In the genomic region with DNA sequence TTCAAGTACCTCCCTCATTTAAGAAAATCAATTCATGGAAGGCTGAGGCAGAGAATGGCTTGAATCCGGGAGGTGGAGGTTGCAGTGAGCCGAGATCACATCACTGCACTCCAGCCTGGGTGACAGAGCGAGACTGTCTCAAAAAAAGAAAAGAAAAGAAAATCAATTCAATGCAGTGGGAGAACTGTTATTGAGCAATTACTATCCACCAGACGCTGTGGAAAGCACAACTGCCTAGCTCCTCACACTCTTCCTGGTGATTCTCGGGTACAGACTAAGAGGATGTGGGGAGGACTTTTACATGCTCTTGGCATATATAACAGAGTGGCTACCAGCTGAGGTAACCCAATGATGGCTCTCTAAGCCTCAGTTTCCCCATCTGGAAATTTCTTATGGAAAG, we compare ENCODE assay signal across 9 cellular contexts. TPM values are rescaled to one million over a fixed set of nuclear protein-coding genes. Genes with fewer than 3 reads are reported as not detected.
DNase-seq lines count a peak whose midpoint lies in the region; ATAC-seq, FAIRE-seq and TF ChIP-seq lines count a peak whose summit lies in the region.
"Had no signal": no experiment of that assay in that cellular context is flagged by ENCODE, and none has a peak within 500 bp of the region (broad histone marks: within the 10 kb centered on the region; RNA-seq: fewer than 3 reads in every experiment).

No MANE protein-coding gene starts in this region.

- H3K36me3 ChIP-seq in BLaER1 = peaks cover 11% of the 10 kb centered on the region; the same call in 1 of the 2 replicates

- peak overlapping the region; percentile 85 for H3K4me2 ChIP-seq in BLaER1

- peaks cover 48% of the 10 kb centered on the region for H3K4me1 Mint-ChIP-seq in activated naive CD8-positive, alpha-beta T cell treated with anti-CD3 and anti-CD28 coated beads, Interleukin-2, amount 50 U/mL, for 24 hours
- peaks cover 43 to 61% of the 10 kb centered on the region in 2 donors for H3K4me1 Mint-ChIP-seq in natural killer cell

- no peaks in the 10 kb centered on the region for H3K27me3 ChIP-seq in BLaER1

- peaks cover 21% of the 10 kb centered on the region for H4K20me1 ChIP-seq in BLaER1

- peaks cover 24% of the 10 kb centered on the region for H3K36me3 Mint-ChIP-seq in activated naive CD8-positive, alpha-beta T cell treated with anti-CD3 and anti-CD28 coated beads, Interleukin-2, amount 50 U/mL, for 24 hours (ENCODE audit: low read depth)
- peaks cover 15% of the 10 kb centered on the region for H3K36me3 Mint-ChIP-seq in natural killer cell

- H3K4me3 Mint-ChIP-seq in activated naive CD8-positive, alpha-beta T cell treated with anti-CD3 and anti-CD28 coated beads, Interleukin-2, amount 50 U/mL, for 24 hours = peak overlapping the region; percentile 92
- H3K4me3 Mint-ChIP-seq in natural killer cell = peak overlapping the region; percentile 79
- H3K4me3 Mint-ChIP-seq: mesothelial cell of epicardium had no signal

- peak; percentile 68 for FAIRE-seq in GM19239 (lab: Jason Lieb, UNC)

- H3K27me3 Mint-ChIP-seq in activated naive CD8-positive, alpha-beta T cell treated with anti-CD3 and anti-CD28 coated beads, Interleukin-2, amount 50 U/mL, for 24 hours = no peaks in the 10 kb centered on the region
- H3K27me3 Mint-ChIP-seq in natural killer cell (ENCODE audit: low read depth in 2 of 2) = peaks cover 0 to 6% of the 10 kb centered on the region in 2 donors

- H3K4me3 ChIP-seq in BLaER1 = peak overlapping the region; percentile 84

- peak overlapping the region; percentile 98 for H3K27ac Mint-ChIP-seq in activated naive CD8-positive, alpha-beta T cell treated with anti-CD3 and anti-CD28 coated beads, Interleukin-2, amount 50 U/mL, for 24 hours
- H3K27ac Mint-ChIP-seq in natural killer cell = peak overlapping the region; percentile 94 to 97
- H3K27ac Mint-ChIP-seq: mesothelial cell of epicardium had no signal

- no peak for ATAC-seq in activated naive CD8-positive, alpha-beta T cell treated with anti-CD3 and anti-CD28 coated beads, Interleukin-2, amount 50 U/mL, for 24 hours
- ATAC-seq in natural killer cell = no peak
- no peak for ATAC-seq in left lobe of liver
- ATAC-seq in GM19452 (IDR thresholded peaks at IDR 0.05; ENCODE audit: unreplicated experiment) = no peak
- no peak for ATAC-seq in GM21786 (IDR thresholded peaks at IDR 0.05; ENCODE audit: unreplicated experiment)

- peak overlapping the region; percentile 72 for H3K9ac ChIP-seq in BLaER1

- intact Hi-C loops in natural killer cell (cut with micrococcal nuclease) = no loop called here

- TF ChIP-seq CTCF in natural killer cell (IDR thresholded peaks at IDR 0.05) = no peak

- peak overlapping the region; percentile 89 for H3K27ac ChIP-seq in BLaER1

- peaks cover 45% of the 10 kb centered on the region for H3K4me1 ChIP-seq in BLaER1

- DNase-seq in GM19239 (ENCODE audit: insufficient read length, low spot score) (no peak), natural killer cell (no peak), NCI-H1694 (lab: John Stamatoyannopoulos, UW) (no peak), left lobe of liver (ENCODE audit: low spot score) (no peak)
- no peak for DNase-seq in activated naive CD8-positive, alpha-beta T cell treated with anti-CD3 and anti-CD28 coated beads, Interleukin-2, amount 50 U/mL, for 24 hours

- peaks cover 13% of the 10 kb centered on the region; the same call in 1 of the 2 replicates for H3K9me3 ChIP-seq in BLaER1

- no peaks in the 10 kb centered on the region for H3K9me3 Mint-ChIP-seq in activated naive CD8-positive, alpha-beta T cell treated with anti-CD3 and anti-CD28 coated beads, Interleukin-2, amount 50 U/mL, for 24 hours
- no peaks in the 10 kb centered on the region for H3K9me3 Mint-ChIP-seq in natural killer cell

RNA-seq across cellular contexts. Expression of gene TMSB4X, which starts 2.7 kb away (rescaled TPM):
- total RNA-seq in natural killer cell (1,000 to 10,000 TPM; 5,049 to 6,005 (median 5,892) TPM), left lobe of liver (442 TPM)

Comparison
In these comparisons a context has a peak if more than half of its experiments do, and no peak if none do; other contexts are left out.
1. RNA of gene TMSB4X, which starts 2.7 kb away (total RNA-seq): 5,049 to 6,005 TPM in natural killer cell; 442 TPM in left lobe of liver (single experiment); every median in the first group is over 10 times any median in the second.